22 cellular contexts compared by ENCODE assay signal in the genomic region with DNA sequence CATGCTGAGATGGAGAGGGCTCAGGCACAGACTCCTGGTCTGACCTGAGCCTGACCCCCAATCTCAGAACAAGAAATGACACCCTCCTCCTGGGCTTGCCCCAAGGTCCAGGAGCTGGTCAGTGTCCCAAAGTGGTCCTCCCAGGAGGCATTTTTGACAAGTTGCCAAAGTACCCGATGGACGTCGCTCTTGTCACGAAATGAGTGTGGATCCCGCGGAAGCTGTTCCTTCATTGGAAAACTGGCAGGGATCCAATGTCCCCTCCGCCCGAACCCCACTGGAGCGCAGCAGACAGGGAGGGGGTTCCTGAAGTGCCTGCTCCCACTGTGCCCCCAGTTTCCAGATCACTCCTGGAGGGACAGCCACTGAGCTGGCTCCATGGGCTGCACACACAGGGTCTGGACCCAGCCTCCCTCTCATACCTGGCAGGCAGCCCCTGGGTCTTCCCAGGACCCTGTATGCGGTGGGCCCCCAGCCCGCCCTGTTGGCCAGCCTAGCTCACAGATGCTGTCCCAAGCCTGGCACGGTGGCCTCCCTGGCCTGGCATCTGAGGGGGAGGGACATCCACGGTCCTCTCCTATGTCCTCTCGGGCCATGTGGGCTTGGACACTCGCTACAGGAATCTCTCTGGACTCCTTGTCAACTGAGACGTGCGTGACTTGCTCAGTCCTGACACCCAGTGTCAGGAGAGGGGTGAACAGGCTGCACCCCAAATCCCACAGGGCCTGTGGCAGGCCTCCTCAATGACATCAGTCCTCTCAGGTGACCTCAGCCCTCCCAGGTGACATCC. TPM values are rescaled to one million over a fixed set of nuclear protein-coding genes. Genes with fewer than 3 reads are reported as not detected.
DNase-seq lines count a peak whose midpoint lies in the region; ATAC-seq and TF ChIP-seq lines count a peak whose summit lies in the region.
"Had no signal": no experiment of that assay in that cellular context is flagged by ENCODE, and none has a peak within 500 bp of the region (broad histone marks: within the 10 kb centered on the region; RNA-seq: fewer than 3 reads in every experiment).

No MANE protein-coding gene starts in this region.

- no peaks in the 10 kb centered on the region for H3K9me3 ChIP-seq in osteoblast (ENCODE audit: low read depth, low read length)
- H3K9me3 ChIP-seq: A549 had no signal

- H3K4me1 Mint-ChIP-seq in activated CD4-positive, alpha-beta T cell treated with anti-CD3 and anti-CD28 coated beads, Interleukin-2, amount 10 ng/mL, durations not matched to agents 24 days and 14 days = no peaks in the 10 kb centered on the region
- H3K4me1 Mint-ChIP-seq in activated CD8-positive, alpha-beta T cell treated with anti-CD3 and anti-CD28 coated beads, Interleukin-2, amount 10 ng/mL, durations not matched to agents 7 days and 5 days (ENCODE audit: low read depth) = no peaks in the 10 kb centered on the region
- H3K4me1 Mint-ChIP-seq: H9 had no signal

- H2AFZ ChIP-seq in osteoblast (ENCODE audit: low read length) = no peak overlapping the region

- H3K79me2 ChIP-seq in osteoblast (ENCODE audit: insufficient read depth, low read length) = no peaks in the 10 kb centered on the region

- ATAC-seq in activated CD8-positive, alpha-beta T cell treated with anti-CD3 and anti-CD28 coated beads, Interleukin-2, amount 10 ng/mL, durations not matched to agents 7 days and 5 days = peak; percentile 41
- ATAC-seq: A549 had no signal

- no peaks in the 10 kb centered on the region for H3K36me3 Mint-ChIP-seq in activated CD4-positive, alpha-beta T cell treated with anti-CD3 and anti-CD28 coated beads, Interleukin-2, amount 10 ng/mL, durations not matched to agents 24 days and 14 days (ENCODE audit: low read depth)
- no peaks in the 10 kb centered on the region for H3K36me3 Mint-ChIP-seq in activated CD8-positive, alpha-beta T cell treated with anti-CD3 and anti-CD28 coated beads, Interleukin-2, amount 10 ng/mL, durations not matched to agents 7 days and 5 days (ENCODE audit: low read depth)

- CTCF ChIA-PET in GM10248 (lab: Yijun Ruan, JAX) = interaction anchor here (0.9 to 1.5 kb wide), 2 partner anchors 13 to 16 kb away, joined by 3 read pairs; no protein-coding TSS in a partner anchor
- CTCF ChIA-PET in activated CD8-positive, alpha-beta T cell treated with anti-CD3 and anti-CD28 coated beads, Interleukin-2, amount 10 ng/mL, durations not matched to agents 7 days and 5 days (lab: Charles Lee) = no interaction called here

- H3K27ac Mint-ChIP-seq in activated CD4-positive, alpha-beta T cell treated with anti-CD3 and anti-CD28 coated beads, Interleukin-2, amount 10 ng/mL, durations not matched to agents 24 days and 14 days = no peak overlapping the region
- no peak overlapping the region for H3K27ac Mint-ChIP-seq in activated CD8-positive, alpha-beta T cell treated with anti-CD3 and anti-CD28 coated beads, Interleukin-2, amount 10 ng/mL, durations not matched to agents 7 days and 5 days
- H3K27ac Mint-ChIP-seq: H9 had no signal

- no peaks in the 10 kb centered on the region for H3K9me3 Mint-ChIP-seq in activated CD4-positive, alpha-beta T cell treated with anti-CD3 and anti-CD28 coated beads, Interleukin-2, amount 10 ng/mL, durations not matched to agents 24 days and 14 days
- no peaks in the 10 kb centered on the region for H3K9me3 Mint-ChIP-seq in activated CD8-positive, alpha-beta T cell treated with anti-CD3 and anti-CD28 coated beads, Interleukin-2, amount 10 ng/mL, durations not matched to agents 7 days and 5 days (ENCODE audit: insufficient read depth)

- intact Hi-C loops in activated CD4-positive, alpha-beta T cell treated with anti-CD3 and anti-CD28 coated beads, Interleukin-2, amount 10 ng/mL, durations not matched to agents 24 days and 14 days (cut with micrococcal nuclease) = no loop called here

- H4K20me1 ChIP-seq in osteoblast (ENCODE audit: insufficient read depth, low read length) = no peaks in the 10 kb centered on the region
- H4K20me1 ChIP-seq: BLaER1 treated with 17β-estradiol and CSF1 and Interleukin-3, amounts not matched to agents 10 nM and 100 nM had no signal

- no peak overlapping the region for H3K4me3 ChIP-seq in osteoblast (ENCODE audit: insufficient read depth, low read length)
- H3K4me3 ChIP-seq: A549; BLaER1 treated with 17β-estradiol and CSF1 and Interleukin-3, amounts not matched to agents 10 nM and 100 nM; stomach; tibial nerve had no signal

- no peaks in the 10 kb centered on the region for H3K27me3 Mint-ChIP-seq in activated CD4-positive, alpha-beta T cell treated with anti-CD3 and anti-CD28 coated beads, Interleukin-2, amount 10 ng/mL, durations not matched to agents 24 days and 14 days
- no peaks in the 10 kb centered on the region for H3K27me3 Mint-ChIP-seq in activated CD8-positive, alpha-beta T cell treated with anti-CD3 and anti-CD28 coated beads, Interleukin-2, amount 10 ng/mL, durations not matched to agents 7 days and 5 days (ENCODE audit: low read depth)

- TF ChIP-seq CTCF in GM10248 (IDR thresholded peaks at IDR 0.05; ENCODE audit: control extremely low read depth, extremely low read depth, low read depth, missing control alignments) (no peak), osteoblast (IDR thresholded peaks at IDR 0.05; ENCODE audit: extremely low read depth, low read depth, low read length) (no peak), GM20000 (IDR thresholded peaks at IDR 0.05; ENCODE audit: extremely low read depth, missing control alignments) (no peak)

- POLR2A ChIA-PET in GM10248 (lab: Yijun Ruan, JAX) = no interaction called here
- POLR2A ChIA-PET in activated CD8-positive, alpha-beta T cell treated with anti-CD3 and anti-CD28 coated beads, Interleukin-2, amount 10 ng/mL, durations not matched to agents 7 days and 5 days (lab: Charles Lee) = no interaction called here

- no peak overlapping the region for H3K4me3 Mint-ChIP-seq in activated CD4-positive, alpha-beta T cell treated with anti-CD3 and anti-CD28 coated beads, Interleukin-2, amount 10 ng/mL, durations not matched to agents 24 days and 14 days
- no peak overlapping the region for H3K4me3 Mint-ChIP-seq in activated CD8-positive, alpha-beta T cell treated with anti-CD3 and anti-CD28 coated beads, Interleukin-2, amount 10 ng/mL, durations not matched to agents 7 days and 5 days
- H3K4me3 Mint-ChIP-seq: H9 had no signal

- H3K4me1 ChIP-seq in osteoblast (ENCODE audit: insufficient read depth, low read length) = no peaks in the 10 kb centered on the region
- H3K4me1 ChIP-seq: A549; BLaER1 treated with 17β-estradiol and CSF1 and Interleukin-3, amounts not matched to agents 10 nM and 100 nM; stomach; tibial nerve had no signal

- peak; percentile 53 for DNase-seq in activated CD4-positive, alpha-beta T cell treated with anti-CD3 and anti-CD28 coated beads, Interleukin-2, amount 10 ng/mL, durations not matched to agents 24 days and 14 days
- DNase-seq in activated CD4-positive, alpha-beta T cell treated with anti-CD3 and anti-CD28 coated beads, Interleukin-2, amount 50 U/mL, for 4 hours = no peak
- peak; percentile 16 for DNase-seq in GM10248 (ENCODE audit: extremely low spot score)
- DNase-seq in activated CD8-positive, alpha-beta T cell treated with anti-CD3 and anti-CD28 coated beads, Interleukin-2, amount 10 ng/mL, durations not matched to agents 7 days and 5 days = no peak
- peak; percentile 92 for DNase-seq in osteoblast (ENCODE audit: insufficient read length, low spot score, missing footprints)
- no peak for DNase-seq in GM19238 (ENCODE audit: insufficient read length, low spot score)
- no peak for DNase-seq in midbrain (lab: John Stamatoyannopoulos, UW)
- no peak for DNase-seq in GM20000 (ENCODE audit: low spot score)
- DNase-seq: activated CD4-positive, CD25-positive, alpha-beta regulatory T cell treated with anti-CD3 and anti-CD28 coated beads, Interleukin-2, amount 50 U/mL, for 72 hours; activated gamma-delta T cell treated with Interleukin-2 at 50 U/mL for 16 hours; kidney glomerular epithelial cell; mammary epithelial cell; NCI-H1930; NCI-H2227 treated with DMSO at 0.1 percent for 48 hours; NCI-H774; retina; stimulated activated CD4-positive, alpha-beta T cell treated with anti-CD3 and anti-CD28 coated beads, Interleukin-2, amount 100 ng/mL, for 48 hours; stomach had no signal

- no peak overlapping the region for H3K4me2 ChIP-seq in osteoblast (ENCODE audit: insufficient read depth, low read length)
- H3K4me2 ChIP-seq: A549; BLaER1 treated with 17β-estradiol and CSF1 and Interleukin-3, amounts not matched to agents 10 nM and 100 nM had no signal

- no peaks in the 10 kb centered on the region for H3K27me3 ChIP-seq in osteoblast (ENCODE audit: insufficient read depth, low read length)
- H3K27me3 ChIP-seq: BLaER1 treated with 17β-estradiol and CSF1 and Interleukin-3, amounts not matched to agents 10 nM and 100 nM; tibial nerve had no signal

- no peak overlapping the region for H3K27ac ChIP-seq in osteoblast (ENCODE audit: low read depth, low read length)
- H3K27ac ChIP-seq: A549; BLaER1 treated with 17β-estradiol and CSF1 and Interleukin-3, amounts not matched to agents 10 nM and 100 nM; stomach; tibial nerve had no signal

- H3K36me3 ChIP-seq in osteoblast (ENCODE audit: insufficient read depth, low read length) = no peaks in the 10 kb centered on the region
- H3K36me3 ChIP-seq: BLaER1 treated with 17β-estradiol and CSF1 and Interleukin-3, amounts not matched to agents 10 nM and 100 nM; stomach had no signal

RNA-seq across cellular contexts. Expression of a gene that starts 12.8 kb away (rescaled TPM):
- 4.7 and 4.8 TPM in 2 replicates for total RNA-seq in activated CD4-positive, alpha-beta T cell treated with anti-CD3 and anti-CD28 coated beads, Interleukin-2, amount 10 ng/mL, durations not matched to agents 24 days and 14 days
- total RNA-seq in activated CD8-positive, alpha-beta T cell treated with anti-CD3 and anti-CD28 coated beads, Interleukin-2, amount 10 ng/mL, durations not matched to agents 7 days and 5 days = 1 to 10 TPM; 6.9 TPM
- total RNA-seq in osteoblast = 6.5 and 7.4 TPM in 2 replicates

Comparison
In these comparisons a context has a peak if more than half of its experiments do, and no peak if none do; other contexts are left out.
1. DNase-seq: peak in activated CD4-positive, alpha-beta T cell treated with anti-CD3 and anti-CD28 coated beads, Interleukin-2, amount 10 ng/mL, durations not matched to agents 24 days and 14 days (single experiment), GM10248 (single experiment) and osteoblast (single experiment); none in activated CD4-positive, alpha-beta T cell treated with anti-CD3 and anti-CD28 coated beads, Interleukin-2, amount 50 U/mL, for 4 hours (0 of 2), activated CD8-positive, alpha-beta T cell treated with anti-CD3 and anti-CD28 coated beads, Interleukin-2, amount 10 ng/mL, durations not matched to agents 7 days and 5 days (single experiment), GM19238 (single experiment), midbrain (single experiment) and GM20000 (single experiment).